ENCODE assay signal across 24 cellular contexts in the genomic region with DNA sequence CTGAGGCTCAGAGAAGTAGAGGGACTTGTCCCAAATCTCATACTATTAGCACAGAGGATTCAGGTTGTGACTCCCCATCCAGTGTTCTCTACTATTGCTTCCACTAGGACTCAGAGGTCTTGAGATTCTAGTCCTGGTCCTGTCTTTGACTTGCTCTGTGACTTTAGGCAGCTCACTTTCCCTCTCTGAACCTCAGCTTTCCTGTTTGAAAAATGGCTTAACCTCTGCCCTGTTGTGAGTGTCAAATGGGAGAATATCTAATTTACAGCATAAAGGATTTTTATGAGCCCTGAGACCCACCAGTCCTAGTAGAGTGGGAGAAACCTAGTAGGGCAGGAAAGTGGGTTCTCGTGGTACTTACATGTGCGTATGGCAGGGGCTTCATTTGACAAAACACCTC.
A peak's percentile ranks its signal among the peaks of the same experiment; 100 is the strongest.
DNase-seq lines count a peak whose midpoint lies in the region; ATAC-seq and TF ChIP-seq lines count a peak whose summit lies in the region.
"Had no signal": no experiment of that assay in that cellular context is flagged by ENCODE, and none has a peak within 500 bp of the region (broad histone marks: within the 10 kb centered on the region; RNA-seq: fewer than 3 reads in every experiment).

No MANE protein-coding gene starts in this region.

- ATAC-seq in right cardiac atrium: no peak
- no peak for ATAC-seq in left ventricle myocardium superior
- no peak for ATAC-seq in HG03520 (IDR thresholded peaks at IDR 0.05; ENCODE audit: unreplicated experiment)

- 86% methylated on average over 2 of the region's 2 CpGs for WGBS in right cardiac atrium
- 78 to 89% methylated on average over 2 of the region's 2 CpGs for WGBS in esophagus, 2 donors

- H3K79me2 ChIP-seq in parathyroid adenoma: peaks cover 5% of the 10 kb centered on the region
- H3K79me2 ChIP-seq: hepatocyte had no signal

- no peak for TF ChIP-seq CTCF in parathyroid adenoma (IDR thresholded peaks at IDR 0.05)
- no peak for TF ChIP-seq CTCF in uterus (IDR thresholded peaks at IDR 0.05)

- H3K9ac ChIP-seq in parathyroid adenoma: no peak overlapping the region

- no peak overlapping the region for H3K4me3 ChIP-seq in right cardiac atrium (ENCODE audit: low read length)
- no peak overlapping the region for H3K4me3 ChIP-seq in esophagus (ENCODE audit: low read depth in 1 of 2, low read length in 2 of 2)
- H3K4me3 ChIP-seq in parathyroid adenoma (ENCODE audit: low read depth, low read length): no peak overlapping the region
- no peak overlapping the region for H3K4me3 ChIP-seq in uterus
- H3K4me3 ChIP-seq: ascending aorta, hepatocyte, testis had no signal

- H3K27ac ChIP-seq in right cardiac atrium (ENCODE audit: low read length) (peak overlapping the region; percentile 81), esophagus (ENCODE audit: low read depth in 2 of 2, low read length in 1 of 2) (peak overlapping the region; percentile 21 to 74), parathyroid adenoma (peak overlapping the region; percentile 48), uterus (peak overlapping the region; percentile 73 to 90)
- H3K27ac ChIP-seq: ascending aorta, hepatocyte, testis had no signal

- no peaks in the 10 kb centered on the region for H3K27me3 ChIP-seq in right cardiac atrium (ENCODE audit: control insufficient read depth, insufficient read depth)
- H3K27me3 ChIP-seq in esophagus (ENCODE audit: control insufficient read depth in 1 of 2, insufficient read depth in 2 of 2, low read length in 2 of 2): no peaks in the 10 kb centered on the region
- H3K27me3 ChIP-seq in parathyroid adenoma (ENCODE audit: control insufficient read depth, insufficient read depth, low read length): no peaks in the 10 kb centered on the region
- no peaks in the 10 kb centered on the region for H3K27me3 ChIP-seq in uterus
- H3K27me3 ChIP-seq: ascending aorta, hepatocyte, testis had no signal

- DNase-seq in right cardiac atrium (no peak), left ventricle myocardium superior (no peak), uterus (no peak), mesenteric fat pad (ENCODE audit: low spot score) (no peak), hippocampal formation (lab: John Stamatoyannopoulos, UW) (no peak)
- DNase-seq: ACHN; activated CD4-positive, alpha-beta T cell treated with anti-CD3 and anti-CD28 coated beads, Interleukin-2, amount 50 U/mL, for 48 hours; activated CD4-positive, CD25-positive, alpha-beta regulatory T cell; activated CD8-positive, alpha-beta memory T cell treated with anti-CD3 and anti-CD28 coated beads, Interleukin-2, amount 50 U/mL, for 4 hours; cerebellar nuclear complex; HCEC 1CT; KBM-7; MM.1S; NCI-H1417 treated with DMSO at 0.1 percent for 48 hours; NCI-H2081 treated with DMSO at 0.1 percent for 48 hours; NK-92 treated with Interleukin-12 subunit alpha and Interleukin-12 subunit beta, amount 100 ng/mL, for 24 hours; small intestine; stimulated activated CD4-positive, alpha-beta T cell treated with anti-CD3 and anti-CD28 coated beads, Interleukin-2, amount 100 ng/mL, for 24 hours; testis had no signal

- intact Hi-C loops in right cardiac atrium (cut with DNase I) (no loop called here), left ventricle myocardium superior (cut with micrococcal nuclease) (no loop called here), uterus (cut with DNase I; ENCODE audit: low total_unique reads) (no loop called here)

- H3K36me3 ChIP-seq in esophagus (ENCODE audit: control insufficient read depth in 2 of 2, insufficient read depth in 2 of 2, low read length in 1 of 2): no peaks in the 10 kb centered on the region
- H3K36me3 ChIP-seq in parathyroid adenoma (ENCODE audit: control insufficient read depth, insufficient read depth, low read length): no peaks in the 10 kb centered on the region
- H3K36me3 ChIP-seq in uterus: no peaks in the 10 kb centered on the region
- H3K36me3 ChIP-seq: ascending aorta had no signal

- no peak overlapping the region for H3K4me2 ChIP-seq in parathyroid adenoma (ENCODE audit: low read length)
- H3K4me2 ChIP-seq: hepatocyte had no signal

- TF ChIP-seq POLR2A in uterus (IDR thresholded peaks at IDR 0.05): no peak

- no peak overlapping the region for H2AFZ ChIP-seq in parathyroid adenoma
- H2AFZ ChIP-seq: hepatocyte had no signal

- H3K9me3 ChIP-seq in right cardiac atrium (ENCODE audit: control insufficient read depth, low read length) (no peaks in the 10 kb centered on the region), esophagus (ENCODE audit: control insufficient read depth in 2 of 2, insufficient read depth in 1 of 2, low read depth in 1 of 2, low read length in 1 of 2) (no peaks in the 10 kb centered on the region), parathyroid adenoma (ENCODE audit: control insufficient read depth, low read length) (no peaks in the 10 kb centered on the region), uterus (no peaks in the 10 kb centered on the region)
- H3K9me3 ChIP-seq: ascending aorta, testis had no signal

- H3K4me1 ChIP-seq in right cardiac atrium (ENCODE audit: control insufficient read depth, insufficient read depth, low read length) (peaks cover 36% of the 10 kb centered on the region), esophagus (ENCODE audit: control insufficient read depth in 2 of 2, insufficient read depth in 2 of 2, low read length in 1 of 2) (peaks cover 13 to 18% of the 10 kb centered on the region in 2 donors), parathyroid adenoma (peaks cover 65% of the 10 kb centered on the region), uterus (peaks cover 5 to 12% of the 10 kb centered on the region in 2 donors)
